ENCODE assay signal across 10 cellular contexts in genomic region chr6:167454003-167454402, GRCh38.
"Had no signal": no experiment of that assay in that cellular context is flagged by ENCODE, and none has a peak within 500 bp of the region (broad histone marks: within the 10 kb centered on the region; RNA-seq: fewer than 3 reads in every experiment).

No MANE protein-coding gene starts in this region.

- DNase-seq: GM23248, GOT3, H9, HCEC 1CT, HFFc6, IMR-90, KG1 had no signal

- H3K9ac ChIP-seq: GM23248 had no signal

- H3K27ac ChIP-seq: GM23248, HL-60 had no signal

- H3K4me3 ChIP-seq: GM23248, K562 had no signal

- H2AFZ ChIP-seq: GM23248 had no signal

- FAIRE-seq: H54, K562 had no signal
